26 cellular contexts compared by ENCODE assay signal in genomic region chr6:157097255-157097936, GRCh38.
A peak's percentile ranks its signal among the peaks of the same experiment; 100 is the strongest.
DNase-seq lines count a peak whose midpoint lies in the region; ATAC-seq, FAIRE-seq and TF ChIP-seq lines count a peak whose summit lies in the region.
"Had no signal": no experiment of that assay in that cellular context is flagged by ENCODE, and none has a peak within 500 bp of the region (broad histone marks: within the 10 kb centered on the region; RNA-seq: fewer than 3 reads in every experiment).

No MANE protein-coding gene starts in this region.

- no peak overlapping the region for H3K4me3 Mint-ChIP-seq in activated CD8-positive, alpha-beta T cell treated with anti-CD3 and anti-CD28 coated beads, Interleukin-2, amount 10 ng/mL, durations not matched to agents 7 days and 5 days
- H3K4me3 Mint-ChIP-seq in activated CD8-positive, alpha-beta T cell treated with anti-CD3 and anti-CD28 coated beads for 36 hours: no peak overlapping the region
- H3K4me3 Mint-ChIP-seq in CD8-positive, alpha-beta memory T cell: no peak overlapping the region
- H3K4me3 Mint-ChIP-seq in brain (peak overlapping the region in 4 of 5 experiments; percentile 64 to 77 (median 68)), neural progenitor cell (peak overlapping the region; percentile 58)
- H3K4me3 Mint-ChIP-seq: neural crest cell; stimulated activated memory B cell treated with anti-CD40 and anti-IgM and Interleukin-4, amounts not matched to agents 10 μg/mL and 1 μg/mL and 100 μg/mL, for 72 hours had no signal

- no peaks in the 10 kb centered on the region for H3K27me3 ChIP-seq in CD8-positive, alpha-beta memory T cell (ENCODE audit: insufficient read depth, low read length, poor library complexity, severe bottlenecking)
- H3K27me3 ChIP-seq in neural progenitor cell: no peaks in the 10 kb centered on the region
- no peaks in the 10 kb centered on the region for H3K27me3 ChIP-seq in small intestine (ENCODE audit: control insufficient read depth in 2 of 2, insufficient read depth in 2 of 2, low read length in 2 of 2)
- H3K27me3 ChIP-seq: breast epithelium, thyroid gland had no signal

- H2AFZ ChIP-seq in neural progenitor cell (replicated peaks): no peak overlapping the region

- POLR2A ChIA-PET in activated CD8-positive, alpha-beta T cell treated with anti-CD3 and anti-CD28 coated beads, Interleukin-2, amount 10 ng/mL, durations not matched to agents 7 days and 5 days (lab: Charles Lee): no interaction called here
- POLR2A ChIA-PET in activated CD8-positive, alpha-beta T cell treated with anti-CD3 and anti-CD28 coated beads for 36 hours (lab: Charles Lee): interaction anchor here (1.5 kb wide), 1 partner anchor 17 kb away, joined by 3 read pairs; no protein-coding TSS in a partner anchor
- POLR2A ChIA-PET in CD8-positive, alpha-beta memory T cell (lab: Charles Lee): no interaction called here

- H3K4me2 ChIP-seq in neural progenitor cell: peak overlapping the region; percentile 70
- H3K4me2 ChIP-seq: KMS-11 had no signal

- H3K9me3 Mint-ChIP-seq in activated CD8-positive, alpha-beta T cell treated with anti-CD3 and anti-CD28 coated beads, Interleukin-2, amount 10 ng/mL, durations not matched to agents 7 days and 5 days (ENCODE audit: insufficient read depth): no peaks in the 10 kb centered on the region
- no peaks in the 10 kb centered on the region for H3K9me3 Mint-ChIP-seq in activated CD8-positive, alpha-beta T cell treated with anti-CD3 and anti-CD28 coated beads for 36 hours
- H3K9me3 Mint-ChIP-seq in CD8-positive, alpha-beta memory T cell: no peaks in the 10 kb centered on the region
- H3K9me3 Mint-ChIP-seq in brain (no peaks in the 10 kb centered on the region), neural progenitor cell (no peaks in the 10 kb centered on the region)
- H3K9me3 Mint-ChIP-seq: neural crest cell; stimulated activated memory B cell treated with anti-CD40 and anti-IgM and Interleukin-4, amounts not matched to agents 10 μg/mL and 1 μg/mL and 100 μg/mL, for 72 hours had no signal

- H3K4me1 Mint-ChIP-seq in activated CD8-positive, alpha-beta T cell treated with anti-CD3 and anti-CD28 coated beads, Interleukin-2, amount 10 ng/mL, durations not matched to agents 7 days and 5 days (ENCODE audit: low read depth): peaks cover 24% of the 10 kb centered on the region
- H3K4me1 Mint-ChIP-seq in activated CD8-positive, alpha-beta T cell treated with anti-CD3 and anti-CD28 coated beads for 36 hours (ENCODE audit: low read depth): peaks cover 49% of the 10 kb centered on the region
- peaks cover 53 to 69% (median 65%) of the 10 kb centered on the region in 3 donors for H3K4me1 Mint-ChIP-seq in CD8-positive, alpha-beta memory T cell
- H3K4me1 Mint-ChIP-seq in brain (peaks cover 84% of the 10 kb centered on the region), neural progenitor cell (peaks cover 67% of the 10 kb centered on the region)

- ATAC-seq in activated CD8-positive, alpha-beta T cell treated with anti-CD3 and anti-CD28 coated beads, Interleukin-2, amount 10 ng/mL, durations not matched to agents 7 days and 5 days: no peak
- no peak for ATAC-seq in activated CD8-positive, alpha-beta T cell treated with anti-CD3 and anti-CD28 coated beads for 36 hours
- ATAC-seq: stimulated activated memory B cell treated with anti-CD40 and anti-IgM and Interleukin-4, amounts not matched to agents 10 μg/mL and 1 μg/mL and 100 μg/mL, for 72 hours had no signal

- FAIRE-seq in small intestine (lab: Jason Lieb, UNC): no peak
- FAIRE-seq: A204.1, endothelial cell of umbilical vein, GM12892, GM19239, HTR-8/SVneo had no signal

- peaks cover 27% of the 10 kb centered on the region for H3F3A ChIP-seq in neural progenitor cell (ENCODE audit: low read depth)

- WGBS in small intestine, 3 donors: 88 to 91% (median 89%) methylated on average over 16 of the region's 16 CpGs

- H3K9ac ChIP-seq in neural progenitor cell: no peak overlapping the region
- H3K9ac ChIP-seq: KMS-11 had no signal

- H3K27ac Mint-ChIP-seq in activated CD8-positive, alpha-beta T cell treated with anti-CD3 and anti-CD28 coated beads, Interleukin-2, amount 10 ng/mL, durations not matched to agents 7 days and 5 days: peak overlapping the region; percentile 28
- no peak overlapping the region for H3K27ac Mint-ChIP-seq in activated CD8-positive, alpha-beta T cell treated with anti-CD3 and anti-CD28 coated beads for 36 hours
- peak overlapping the region in 5 of 8 donors; percentile 16 to 65 (median 44) for H3K27ac Mint-ChIP-seq in CD8-positive, alpha-beta memory T cell
- peak overlapping the region; percentile 61 to 97 (median 95) for H3K27ac Mint-ChIP-seq in brain
- H3K27ac Mint-ChIP-seq in neural progenitor cell: peak overlapping the region; percentile 81

- peaks cover 45% of the 10 kb centered on the region for H4K20me1 ChIP-seq in neural progenitor cell (ENCODE audit: low read depth)

- CTCF ChIA-PET in activated CD8-positive, alpha-beta T cell treated with anti-CD3 and anti-CD28 coated beads, Interleukin-2, amount 10 ng/mL, durations not matched to agents 7 days and 5 days (lab: Charles Lee): no interaction called here
- CTCF ChIA-PET in activated CD8-positive, alpha-beta T cell treated with anti-CD3 and anti-CD28 coated beads for 36 hours (lab: Charles Lee): interaction anchor here (0.9 to 1.0 kb wide), 2 partner anchors 17 to 52 kb away, joined by 3 to 4 read pairs; no protein-coding TSS in a partner anchor
- CTCF ChIA-PET in CD8-positive, alpha-beta memory T cell (lab: Charles Lee): no interaction called here

- no peak overlapping the region for H3K27ac ChIP-seq in CD8-positive, alpha-beta memory T cell (ENCODE audit: low read depth, low read length)
- H3K27ac ChIP-seq in neural progenitor cell (peak overlapping the region; percentile 66), small intestine (ENCODE audit: low read depth in 1 of 2, low read length in 1 of 2) (no peak overlapping the region)
- H3K27ac ChIP-seq: breast epithelium, KMS-11 had no signal

- H3K36me3 Mint-ChIP-seq in activated CD8-positive, alpha-beta T cell treated with anti-CD3 and anti-CD28 coated beads, Interleukin-2, amount 10 ng/mL, durations not matched to agents 7 days and 5 days (ENCODE audit: low read depth): peaks cover 10% of the 10 kb centered on the region
- H3K36me3 Mint-ChIP-seq in activated CD8-positive, alpha-beta T cell treated with anti-CD3 and anti-CD28 coated beads for 36 hours (ENCODE audit: low read depth): no peaks in the 10 kb centered on the region
- H3K36me3 Mint-ChIP-seq in CD8-positive, alpha-beta memory T cell: peaks cover 5 to 23% (median 7%) of the 10 kb centered on the region in 3 donors
- H3K36me3 Mint-ChIP-seq in brain (peaks cover 41% of the 10 kb centered on the region), neural progenitor cell (peaks cover 20% of the 10 kb centered on the region)

- peaks cover 12% of the 10 kb centered on the region for H3K79me2 ChIP-seq in neural progenitor cell (ENCODE audit: low read depth)

- no peaks in the 10 kb centered on the region for H3K9me3 ChIP-seq in CD8-positive, alpha-beta memory T cell (ENCODE audit: low read length)
- H3K9me3 ChIP-seq in neural progenitor cell (ENCODE audit: low read depth) (no peaks in the 10 kb centered on the region), small intestine (ENCODE audit: control insufficient read depth, low read depth) (no peaks in the 10 kb centered on the region)
- H3K9me3 ChIP-seq: breast epithelium, thyroid gland had no signal

- no peak overlapping the region for H3K4me3 ChIP-seq in CD8-positive, alpha-beta memory T cell (ENCODE audit: low read length)
- H3K4me3 ChIP-seq in neural progenitor cell (no peak overlapping the region), small intestine (ENCODE audit: low read depth in 1 of 2, low read length in 2 of 2) (no peak overlapping the region)
- H3K4me3 ChIP-seq: breast epithelium, thyroid gland had no signal

- H3K27me3 Mint-ChIP-seq in activated CD8-positive, alpha-beta T cell treated with anti-CD3 and anti-CD28 coated beads, Interleukin-2, amount 10 ng/mL, durations not matched to agents 7 days and 5 days (ENCODE audit: low read depth): no peaks in the 10 kb centered on the region
- H3K27me3 Mint-ChIP-seq in activated CD8-positive, alpha-beta T cell treated with anti-CD3 and anti-CD28 coated beads for 36 hours: no peaks in the 10 kb centered on the region
- no peaks in the 10 kb centered on the region for H3K27me3 Mint-ChIP-seq in CD8-positive, alpha-beta memory T cell
- H3K27me3 Mint-ChIP-seq in brain (no peaks in the 10 kb centered on the region), neural progenitor cell (ENCODE audit: insufficient read depth, low read depth) (no peaks in the 10 kb centered on the region)
- H3K27me3 Mint-ChIP-seq: stimulated activated memory B cell treated with anti-CD40 and anti-IgM and Interleukin-4, amounts not matched to agents 10 μg/mL and 1 μg/mL and 100 μg/mL, for 72 hours had no signal

- H3K4me1 ChIP-seq in CD8-positive, alpha-beta memory T cell (ENCODE audit: insufficient read depth, low read length): peaks cover 28% of the 10 kb centered on the region
- H3K4me1 ChIP-seq in neural progenitor cell (peaks cover 49% of the 10 kb centered on the region), small intestine (ENCODE audit: control insufficient read depth in 2 of 2, insufficient read depth in 1 of 2, low read depth in 1 of 2, low read length in 1 of 2) (no peaks in the 10 kb centered on the region)
- H3K4me1 ChIP-seq: breast epithelium had no signal

- H3K36me3 ChIP-seq in CD8-positive, alpha-beta memory T cell (ENCODE audit: insufficient read depth, low read length): no peaks in the 10 kb centered on the region
- H3K36me3 ChIP-seq in neural progenitor cell (no peaks in the 10 kb centered on the region), small intestine (ENCODE audit: control insufficient read depth in 2 of 2, insufficient read depth in 2 of 2, low read length in 2 of 2) (no peaks in the 10 kb centered on the region)
- H3K36me3 ChIP-seq: breast epithelium, thyroid gland had no signal

- no peak for TF ChIP-seq CTCF in activated CD8-positive, alpha-beta T cell treated with anti-CD3 and anti-CD28 coated beads for 36 hours (IDR thresholded peaks at IDR 0.05)
- TF ChIP-seq CTCF in brain (conservative IDR thresholded peaks at IDR 0.05) (no peak), neural progenitor cell (IDR thresholded peaks at IDR 0.05) (no peak)

- intact Hi-C loops in activated CD8-positive, alpha-beta T cell treated with anti-CD3 and anti-CD28 coated beads for 36 hours (cut with micrococcal nuclease): no loop called here

- DNase-seq in activated CD8-positive, alpha-beta T cell treated with anti-CD3 and anti-CD28 coated beads, Interleukin-2, amount 10 ng/mL, durations not matched to agents 7 days and 5 days: no peak
- DNase-seq in activated CD8-positive, alpha-beta T cell treated with anti-CD3 and anti-CD28 coated beads for 36 hours: no peak
- no peak for DNase-seq in CD8-positive, alpha-beta memory T cell
- DNase-seq in neural progenitor cell (ENCODE audit: low spot score) (peak; percentile 68), mucosa of gallbladder (ENCODE audit: low spot score) (no peak), SIG-M5 treated with dmso at 0.1 percent for 504 hours (lab: John Stamatoyannopoulos, UW; ENCODE audit: unreplicated experiment) (no peak), small intestine (no peak)
- DNase-seq: activated CD4-positive, CD25-positive, alpha-beta regulatory T cell; activated CD8-positive, alpha-beta memory T cell treated with anti-CD3 and anti-CD28 coated beads for 24 hours; glutamatergic neuron; midbrain; NCI-H1694 treated with DMSO at 0.1 percent for 48 hours; NCI-H345; stimulated activated CD4-positive, alpha-beta T cell treated with anti-CD3 and anti-CD28 coated beads, Interleukin-1b, Interleukin-23, amount 100 ng/mL, for 48 hours; T1000; thyroid gland had no signal

Comparison
In these comparisons a context has a peak if more than half of its experiments do, and no peak if none do; other contexts are left out.
1. H3K4me3 Mint-ChIP-seq: peak in brain (4 of 5) and neural progenitor cell (single experiment); none in activated CD8-positive, alpha-beta T cell treated with anti-CD3 and anti-CD28 coated beads, Interleukin-2, amount 10 ng/mL, durations not matched to agents 7 days and 5 days (single experiment), activated CD8-positive, alpha-beta T cell treated with anti-CD3 and anti-CD28 coated beads for 36 hours (single experiment) and CD8-positive, alpha-beta memory T cell (0 of 7).